10 cellular contexts compared by ENCODE assay signal in the genomic region with DNA sequence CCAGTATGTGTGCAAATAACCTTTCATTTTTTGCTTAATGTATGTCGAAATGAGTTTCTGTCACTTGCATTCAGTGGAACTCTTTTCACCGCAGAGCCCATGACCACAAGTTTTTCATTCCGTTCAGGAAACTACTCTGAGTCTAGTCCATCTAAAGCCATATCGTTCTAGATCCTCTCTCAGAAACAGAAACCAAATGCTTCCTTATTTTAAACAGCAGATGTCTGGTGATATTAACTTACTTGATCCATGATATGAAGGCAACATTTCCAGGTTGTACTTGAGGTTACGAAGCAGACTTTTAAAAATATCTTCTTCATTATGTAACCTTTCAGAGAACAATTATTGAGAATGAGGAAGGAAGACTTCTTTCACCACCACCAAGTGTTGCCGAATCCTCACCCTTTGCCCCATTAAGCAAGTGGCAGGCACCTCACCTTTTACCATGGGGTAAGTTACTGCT.
DNase-seq lines count a peak whose midpoint lies in the region; ATAC-seq, FAIRE-seq and TF ChIP-seq lines count a peak whose summit lies in the region.
"Had no signal": no experiment of that assay in that cellular context is flagged by ENCODE, and none has a peak within 500 bp of the region (broad histone marks: within the 10 kb centered on the region; RNA-seq: fewer than 3 reads in every experiment).

No MANE protein-coding gene starts in this region.

- intact Hi-C loops in ascending aorta (cut with DNase I): no loop called here

- no peak for TF ChIP-seq CTCF in ascending aorta (IDR thresholded peaks at IDR 0.05)

- H3K4me3 Mint-ChIP-seq in activated naive CD4-positive, alpha-beta T cell treated with anti-CD3 and anti-CD28 coated beads, Interleukin-2, amount 10 ng/mL, durations not matched to agents 7 days and 5 days: no peak overlapping the region
- H3K4me3 Mint-ChIP-seq in T-helper 1 cell treated with Interleukin-12 subunit alpha and Interleukin-12 subunit beta and Interleukin-4 antibody, amounts not matched to agents 30 μg/mL and 1 μg/mL, for 36 hours: peak overlapping the region; percentile 53
- H3K4me3 Mint-ChIP-seq in stimulated activated effector memory CD8-positive, alpha-beta T cell treated with anti-CD3 and anti-CD28 coated beads, Interleukin-12 subunit alpha, Interleukin-12 subunit beta, amount 100 ng/mL, for 72 hours: peak overlapping the region; percentile 13

- no peaks in the 10 kb centered on the region for H3K4me1 ChIP-seq in ascending aorta
- H3K4me1 ChIP-seq: foreskin keratinocyte, pancreas had no signal

- H3K27ac ChIP-seq in ascending aorta: no peak overlapping the region
- H3K27ac ChIP-seq: foreskin keratinocyte, pancreas had no signal

- peaks cover 25% of the 10 kb centered on the region for H3K36me3 Mint-ChIP-seq in activated naive CD4-positive, alpha-beta T cell treated with anti-CD3 and anti-CD28 coated beads, Interleukin-2, amount 10 ng/mL, durations not matched to agents 7 days and 5 days
- peaks cover 14% of the 10 kb centered on the region for H3K36me3 Mint-ChIP-seq in T-helper 1 cell treated with Interleukin-12 subunit alpha and Interleukin-12 subunit beta and Interleukin-4 antibody, amounts not matched to agents 30 μg/mL and 1 μg/mL, for 36 hours (ENCODE audit: low read depth)
- peaks cover 4% of the 10 kb centered on the region for H3K36me3 Mint-ChIP-seq in stimulated activated effector memory CD8-positive, alpha-beta T cell treated with anti-CD3 and anti-CD28 coated beads, Interleukin-12 subunit alpha, Interleukin-12 subunit beta, amount 100 ng/mL, for 72 hours

- H3K27me3 ChIP-seq in ascending aorta: no peaks in the 10 kb centered on the region
- H3K27me3 ChIP-seq: pancreas had no signal

- CTCF ChIA-PET in activated naive CD4-positive, alpha-beta T cell treated with anti-CD3 and anti-CD28 coated beads, Interleukin-2, amount 10 ng/mL, durations not matched to agents 7 days and 5 days (lab: Charles Lee): interaction anchor here (2.7 kb wide), 1 partner anchor 11 kb away, joined by 9 read pairs; no protein-coding TSS in a partner anchor

- no peak for FAIRE-seq in frontal cortex (lab: Jason Lieb, UNC)
- FAIRE-seq: pancreas had no signal

- H3K27ac Mint-ChIP-seq in activated naive CD4-positive, alpha-beta T cell treated with anti-CD3 and anti-CD28 coated beads, Interleukin-2, amount 10 ng/mL, durations not matched to agents 7 days and 5 days: peak overlapping the region; percentile 8
- peak overlapping the region; percentile 58 for H3K27ac Mint-ChIP-seq in T-helper 1 cell treated with Interleukin-12 subunit alpha and Interleukin-12 subunit beta and Interleukin-4 antibody, amounts not matched to agents 30 μg/mL and 1 μg/mL, for 36 hours
- peak overlapping the region; percentile 20 for H3K27ac Mint-ChIP-seq in stimulated activated effector memory CD8-positive, alpha-beta T cell treated with anti-CD3 and anti-CD28 coated beads, Interleukin-12 subunit alpha, Interleukin-12 subunit beta, amount 100 ng/mL, for 72 hours

- peak; percentile 76 for DNase-seq in activated naive CD4-positive, alpha-beta T cell treated with anti-CD3 and anti-CD28 coated beads, Interleukin-2, amount 10 ng/mL, durations not matched to agents 7 days and 5 days
- DNase-seq in activated naive CD4-positive, alpha-beta T cell treated with anti-CD3 and anti-CD28 coated beads, Interleukin-2, amount 50 U/mL, for 16 hours: no peak
- DNase-seq in stimulated activated effector memory CD8-positive, alpha-beta T cell treated with anti-CD3 and anti-CD28 coated beads, Interleukin-12 subunit alpha, Interleukin-12 subunit beta, amount 100 ng/mL, for 72 hours (ENCODE audit: low spot score in 2 of 2): no peak
- DNase-seq in ascending aorta (ENCODE audit: low spot score in 2 of 2) (no peak), GOT3 (lab: John Stamatoyannopoulos, UW) (no peak), frontal cortex (ENCODE audit: low spot score in 2 of 2) (no peak)
- DNase-seq: foreskin keratinocyte, pancreas had no signal

- no peaks in the 10 kb centered on the region for H3K27me3 Mint-ChIP-seq in activated naive CD4-positive, alpha-beta T cell treated with anti-CD3 and anti-CD28 coated beads, Interleukin-2, amount 10 ng/mL, durations not matched to agents 7 days and 5 days
- peaks cover 3% of the 10 kb centered on the region for H3K27me3 Mint-ChIP-seq in T-helper 1 cell treated with Interleukin-12 subunit alpha and Interleukin-12 subunit beta and Interleukin-4 antibody, amounts not matched to agents 30 μg/mL and 1 μg/mL, for 36 hours (ENCODE audit: low read depth)

- no peaks in the 10 kb centered on the region for H3K36me3 ChIP-seq in ascending aorta
- H3K36me3 ChIP-seq: pancreas had no signal

- no peak overlapping the region for H3K4me3 ChIP-seq in ascending aorta
- H3K4me3 ChIP-seq: pancreas had no signal

- peak; percentile 68 for ATAC-seq in HG03039 (IDR thresholded peaks at IDR 0.05; ENCODE audit: unreplicated experiment)
- ATAC-seq in stimulated activated effector memory CD8-positive, alpha-beta T cell treated with anti-CD3 and anti-CD28 coated beads, Interleukin-12 subunit alpha, Interleukin-12 subunit beta, amount 100 ng/mL, for 72 hours: peak; percentile 78
- ATAC-seq: foreskin keratinocyte had no signal

- peaks cover 50% of the 10 kb centered on the region for H3K4me1 Mint-ChIP-seq in activated naive CD4-positive, alpha-beta T cell treated with anti-CD3 and anti-CD28 coated beads, Interleukin-2, amount 10 ng/mL, durations not matched to agents 7 days and 5 days
- peaks cover 34% of the 10 kb centered on the region for H3K4me1 Mint-ChIP-seq in T-helper 1 cell treated with Interleukin-12 subunit alpha and Interleukin-12 subunit beta and Interleukin-4 antibody, amounts not matched to agents 30 μg/mL and 1 μg/mL, for 36 hours (ENCODE audit: low read depth)
- peaks cover 38% of the 10 kb centered on the region for H3K4me1 Mint-ChIP-seq in stimulated activated effector memory CD8-positive, alpha-beta T cell treated with anti-CD3 and anti-CD28 coated beads, Interleukin-12 subunit alpha, Interleukin-12 subunit beta, amount 100 ng/mL, for 72 hours

- peaks cover 0 to 4% of the 10 kb centered on the region in 2 donors for H3K9me3 ChIP-seq in ascending aorta
- H3K9me3 ChIP-seq: pancreas had no signal

- H3K9me3 Mint-ChIP-seq in activated naive CD4-positive, alpha-beta T cell treated with anti-CD3 and anti-CD28 coated beads, Interleukin-2, amount 10 ng/mL, durations not matched to agents 7 days and 5 days: peaks cover 31% of the 10 kb centered on the region
- H3K9me3 Mint-ChIP-seq in T-helper 1 cell treated with Interleukin-12 subunit alpha and Interleukin-12 subunit beta and Interleukin-4 antibody, amounts not matched to agents 30 μg/mL and 1 μg/mL, for 36 hours: peaks cover 28% of the 10 kb centered on the region
- H3K9me3 Mint-ChIP-seq in stimulated activated effector memory CD8-positive, alpha-beta T cell treated with anti-CD3 and anti-CD28 coated beads, Interleukin-12 subunit alpha, Interleukin-12 subunit beta, amount 100 ng/mL, for 72 hours: peaks cover 6% of the 10 kb centered on the region

Comparison
In these comparisons a context has a peak if more than half of its experiments do, and no peak if none do; other contexts are left out.
1. H3K27ac Mint-ChIP-seq: peak in every context shown above with its lines; median percentile 58 in T-helper 1 cell treated with Interleukin-12 subunit alpha and Interleukin-12 subunit beta and Interleukin-4 antibody, amounts not matched to agents 30 μg/mL and 1 μg/mL, for 36 hours; 20 in stimulated activated effector memory CD8-positive, alpha-beta T cell treated with anti-CD3 and anti-CD28 coated beads, Interleukin-12 subunit alpha, Interleukin-12 subunit beta, amount 100 ng/mL, for 72 hours; 8 in activated naive CD4-positive, alpha-beta T cell treated with anti-CD3 and anti-CD28 coated beads, Interleukin-2, amount 10 ng/mL, durations not matched to agents 7 days and 5 days.